In genomic region chr16:89246903-89247733, GRCh38 we compare ENCODE assay signal across 9 cellular contexts. TPM values are rescaled to one million over a fixed set of nuclear protein-coding genes. Genes with fewer than 3 reads are reported as not detected.
A peak's percentile ranks its signal among the peaks of the same experiment; 100 is the strongest.
DNase-seq lines count a peak whose midpoint lies in the region; ATAC-seq and TF ChIP-seq lines count a peak whose summit lies in the region.
"Had no signal": no experiment of that assay in that cellular context is flagged by ENCODE, and none has a peak within 500 bp of the region (broad histone marks: within the 10 kb centered on the region; RNA-seq: fewer than 3 reads in every experiment).

No MANE protein-coding gene starts in this region.

- H3K27ac ChIP-seq in caudate nucleus (ENCODE audit: low read depth, low read length) (no peak overlapping the region), spleen (peak overlapping the region in 3 of 8 donors; percentile 53 to 62 (median 59))

- DNase-seq in ELR (ENCODE audit: low read depth): peak; percentile 83
- DNase-seq in HEK293T (ENCODE audit: extremely low spot score): peak; percentile 97
- peak; percentile 43 to 84 for DNase-seq in NCI-H1930 (lab: John Stamatoyannopoulos, UW)
- peak; percentile 91 for DNase-seq in activated CD4-positive, CD25-positive, alpha-beta regulatory T cell treated with anti-CD3 and anti-CD28 coated beads, Interleukin-2, amount 50 U/mL, for 16 hours (ENCODE audit: low read depth, low spot score)
- peak in 59 of 61 donors; percentile 24 to 95 (median 86) for DNase-seq in caudate nucleus (lab: John Stamatoyannopoulos, UW)
- DNase-seq in iris pigment epithelial cell (ENCODE audit: low read depth): peak; percentile 80
- peak; percentile 97 for DNase-seq in spleen

- peak overlapping the region; percentile 30 to 75 (median 48) for H3K4me3 ChIP-seq in spleen

- H3K27me3 ChIP-seq in spleen (replicated peaks in 1 of 7): peaks cover 0 to 18% (median 0%) of the 10 kb centered on the region in 7 donors

- H3K36me3 ChIP-seq in spleen: no peaks in the 10 kb centered on the region

- 5 to 11% (median 6%) methylated on average over 29 to 78 of the region's 78 CpGs for WGBS in spleen, 5 donors

- intact Hi-C loops in spleen (cut with DNase I; ENCODE audit: low total_unique reads): no loop called here

- ATAC-seq in GM19023 (IDR thresholded peaks at IDR 0.05; ENCODE audit: unreplicated experiment): no peak

- peaks cover 0 to 31% (median 19%) of the 10 kb centered on the region in 8 donors for H3K9me3 ChIP-seq in spleen

- POLR2A ChIA-PET in HEK293T (lab: Yijun Ruan, JAX): interaction anchor here (0.6 to 1.4 kb wide), 7 partner anchors 18 to 368 kb away, joined by 3 to 7 read pairs (median 3); partner anchors contain the start of gene ACSF3

- peaks cover 0 to 23% (median 12%) of the 10 kb centered on the region in 6 donors for H3K4me1 ChIP-seq in spleen

- CTCF ChIA-PET in HEK293T (lab: Yijun Ruan, JAX): interaction anchor here (0.7 to 1.5 kb wide), 2 partner anchors 42 to 60 kb away, joined by 3 read pairs; no protein-coding TSS in a partner anchor

- TF ChIP-seq CTCF in spleen (IDR thresholded peaks at IDR 0.05 in 8 of 11, conservative IDR thresholded peaks at IDR 0.05 in 3 of 11): no peak

- TF ChIP-seq POLR2A in spleen (IDR thresholded peaks at IDR 0.05): no peak

TF ChIP-seq in HEK293T, 16 proteins besides CTCF, POLR2A, EP300 and RAD21:
- TF ChIP-seq PKNOX1 (IDR thresholded peaks at IDR 0.05) (no peak), L3MBTL2 (conservative IDR thresholded peaks at IDR 0.05) (0 out of 2 replicates have a peak, but pooled peaks have one; percentile 23), FOXA1 (IDR thresholded peaks at IDR 0.05) (no peak), LEF1 (IDR thresholded peaks at IDR 0.05; ENCODE audit: borderline replicate concordance) (no peak), BHLHE40 (IDR thresholded peaks at IDR 0.05; ENCODE audit: borderline replicate concordance) (no peak), NFRKB (IDR thresholded peaks at IDR 0.05) (no peak)
TF ChIP-seq in HEK293T: peak in this region for 1.

RNA-seq across cellular contexts. Expression of gene ZNF778, which starts 29.6 kb away (rescaled TPM):
- 10 to 100 TPM in 6 of 7 donors, 1 to 10 TPM in 1; 9.4 to 34.4 (median 12.9) TPM for total RNA-seq in spleen
- polyA plus RNA-seq in spleen: 1 to 10 TPM; 1.6 to 3.1 (median 1.8) TPM

RNA-seq across cellular contexts. Expression of gene SLC22A31, which starts 46.8 kb away (rescaled TPM):
- total RNA-seq in spleen: 1 to 10 TPM in 6 of 7 donors, under 1 TPM in 1; 0.98 to 8.3 (median 4.9) TPM
- polyA plus RNA-seq in spleen: 1 to 10 TPM; 1.1 to 5.6 (median 4.2) TPM
- total RNA-seq: temporal lobe had no signal
